Comparison of ENCODE assay signal across 1 cellular context in genomic region chr6:148947621-148948444, GRCh38.
TF ChIP-seq lines count a peak whose summit lies in the region.

No MANE protein-coding gene starts in this region.

TF ChIP-seq in HepG2, 621 proteins besides CTCF, POLR2A, EP300 and RAD21 (continued from another document and continues in another):
- TF ChIP-seq ZNF512B (CRISPR knock-in tag; IDR thresholded peaks at IDR 0.05; ENCODE audit: borderline replicate concordance) (peak; percentile 7; the same call in 1 of the 2 replicates), MTA1 (CRISPR knock-in tag; IDR thresholded peaks at IDR 0.05; ENCODE audit: borderline replicate concordance) (0 out of 2 replicates have a peak, but pooled peaks have one; percentile 49), RXRB (CRISPR knock-in tag; IDR thresholded peaks at IDR 0.05; ENCODE audit: borderline replicate concordance) (peak; percentile 40; the same call in 1 of the 2 replicates), THAP7 (CRISPR knock-in tag; IDR thresholded peaks at IDR 0.05) (peak; percentile 41; the same call in 1 of the 2 replicates), MTERF4 (CRISPR knock-in tag; IDR thresholded peaks at IDR 0.05) (0 out of 2 replicates have a peak, but pooled peaks have one; percentile 47), ZNF337 (CRISPR knock-in tag; IDR thresholded peaks at IDR 0.05; ENCODE audit: borderline replicate concordance, low read depth) (no peak), ZNF503 (CRISPR knock-in tag; IDR thresholded peaks at IDR 0.05) (no peak), TGIF2 (CRISPR knock-in tag; IDR thresholded peaks at IDR 0.05) (no peak), ZNF256 (CRISPR knock-in tag; conservative IDR thresholded peaks at IDR 0.05) (0 out of 2 replicates have a peak, but pooled peaks have one; percentile 58), ZBTB38 (CRISPR knock-in tag; IDR thresholded peaks at IDR 0.05) (no peak), ZNF580 (CRISPR knock-in tag; IDR thresholded peaks at IDR 0.05; ENCODE audit: borderline replicate concordance, low read depth) (0 out of 2 replicates have a peak, but pooled peaks have one; percentile 43), KLF12 (CRISPR knock-in tag; IDR thresholded peaks at IDR 0.05; ENCODE audit: borderline replicate concordance) (0 out of 2 replicates have a peak, but pooled peaks have one; percentile 32), ARNT2 (CRISPR knock-in tag; IDR thresholded peaks at IDR 0.05; ENCODE audit: low read depth) (no peak), SIN3A (IDR thresholded peaks at IDR 0.05; ENCODE audit: borderline replicate concordance, low read depth, low read length) (no peak), DRAP1 (CRISPR knock-in tag; IDR thresholded peaks at IDR 0.05) (no peak), FOXC1 (CRISPR knock-in tag; IDR thresholded peaks at IDR 0.05; ENCODE audit: borderline replicate concordance) (no peak), GTF3A (CRISPR knock-in tag; conservative IDR thresholded peaks at IDR 0.05) (no peak), ZNF264 (CRISPR knock-in tag; IDR thresholded peaks at IDR 0.05) (no peak), ZNF782 (CRISPR knock-in tag; IDR thresholded peaks at IDR 0.05; ENCODE audit: borderline replicate concordance) (no peak; the same call in 1 of the 2 replicates), ZNF672 (CRISPR knock-in tag; IDR thresholded peaks at IDR 0.05) (no peak), ZNF253 (CRISPR knock-in tag; IDR thresholded peaks at IDR 0.05; ENCODE audit: borderline replicate concordance) (no peak), HNF4A (CRISPR knock-in tag; IDR thresholded peaks at IDR 0.05) (peak; percentile 66), ZNF441 (CRISPR knock-in tag; IDR thresholded peaks at IDR 0.05; ENCODE audit: borderline replicate concordance) (peak; percentile 43; the same call in 1 of the 2 replicates), ETV6 (CRISPR knock-in tag; conservative IDR thresholded peaks at IDR 0.05) (no peak), HDAC1 (CRISPR knock-in tag; IDR thresholded peaks at IDR 0.05) (no peak), XRCC5 (optimal IDR thresholded peaks at IDR 0.05; ENCODE audit: low read length) (peak; percentile 95), ZNF598 (CRISPR knock-in tag; IDR thresholded peaks at IDR 0.05; ENCODE audit: borderline replicate concordance) (peak; percentile 79; the same call in 1 of the 2 replicates), HMG20A (CRISPR knock-in tag; IDR thresholded peaks at IDR 0.05; ENCODE audit: borderline replicate concordance) (no peak), SMAD3 (CRISPR knock-in tag; IDR thresholded peaks at IDR 0.05) (peak; percentile 40; the same call in 1 of the 2 replicates), ZNF160 (CRISPR knock-in tag; IDR thresholded peaks at IDR 0.05) (0 out of 2 replicates have a peak, but pooled peaks have one; percentile 48), THAP11 (CRISPR knock-in tag; IDR thresholded peaks at IDR 0.05) (peak; percentile 45; the same call in 1 of the 2 replicates), HDAC2 (CRISPR knock-in tag; IDR thresholded peaks at IDR 0.05) (0 out of 2 replicates have a peak, but pooled peaks have one; percentile 26), KAT8 (CRISPR knock-in tag; IDR thresholded peaks at IDR 0.05) (0 out of 2 replicates have a peak, but pooled peaks have one; percentile 59), MEIS2 (CRISPR knock-in tag; IDR thresholded peaks at IDR 0.05) (0 out of 2 replicates have a peak, but pooled peaks have one; percentile 14), SAFB2 (CRISPR knock-in tag; IDR thresholded peaks at IDR 0.05; ENCODE audit: borderline replicate concordance, low read depth) (no peak), ZBTB33 (CRISPR knock-in tag; IDR thresholded peaks at IDR 0.05) (0 out of 2 replicates have a peak, but pooled peaks have one; percentile 10), GATAD2A (CRISPR knock-in tag; IDR thresholded peaks at IDR 0.05) (peak; percentile 66), ATF1 (CRISPR knock-in tag; IDR thresholded peaks at IDR 0.05) (no peak), ZNF720 (CRISPR knock-in tag; IDR thresholded peaks at IDR 0.05) (no peak), ZNF350 (CRISPR knock-in tag; IDR thresholded peaks at IDR 0.05; ENCODE audit: borderline replicate concordance, low read depth) (peak; percentile 41; the same call in 1 of the 2 replicates), RCOR2 (CRISPR knock-in tag; IDR thresholded peaks at IDR 0.05) (0 out of 2 replicates have a peak, but pooled peaks have one; percentile 36), ZSCAN25 (CRISPR knock-in tag; IDR thresholded peaks at IDR 0.05) (0 out of 2 replicates have a peak, but pooled peaks have one; percentile 39), KLF15 (CRISPR knock-in tag; IDR thresholded peaks at IDR 0.05; ENCODE audit: borderline replicate concordance) (no peak)
- TF ChIP-seq, protein P1, sequence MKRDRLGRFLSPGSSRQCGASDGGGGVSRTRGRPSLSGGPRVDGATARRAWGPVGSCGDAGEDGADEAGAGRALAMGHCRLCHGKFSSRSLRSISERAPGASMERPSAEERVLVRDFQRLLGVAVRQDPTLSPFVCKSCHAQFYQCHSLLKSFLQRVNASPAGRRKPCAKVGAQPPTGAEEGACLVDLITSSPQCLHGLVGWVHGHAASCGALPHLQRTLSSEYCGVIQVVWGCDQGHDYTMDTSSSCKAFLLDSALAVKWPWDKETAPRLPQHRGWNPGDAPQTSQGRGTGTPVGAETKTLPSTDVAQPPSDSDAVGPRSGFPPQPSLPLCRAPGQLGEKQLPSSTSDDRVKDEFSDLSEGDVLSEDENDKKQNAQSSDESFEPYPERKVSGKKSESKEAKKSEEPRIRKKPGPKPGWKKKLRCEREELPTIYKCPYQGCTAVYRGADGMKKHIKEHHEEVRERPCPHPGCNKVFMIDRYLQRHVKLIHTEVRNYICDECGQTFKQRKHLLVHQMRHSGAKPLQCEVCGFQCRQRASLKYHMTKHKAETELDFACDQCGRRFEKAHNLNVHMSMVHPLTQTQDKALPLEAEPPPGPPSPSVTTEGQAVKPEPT (CRISPR knock-in tag; IDR thresholded peaks at IDR 0.05; ENCODE audit: low read depth), result no peak
- TF ChIP-seq, protein P2, sequence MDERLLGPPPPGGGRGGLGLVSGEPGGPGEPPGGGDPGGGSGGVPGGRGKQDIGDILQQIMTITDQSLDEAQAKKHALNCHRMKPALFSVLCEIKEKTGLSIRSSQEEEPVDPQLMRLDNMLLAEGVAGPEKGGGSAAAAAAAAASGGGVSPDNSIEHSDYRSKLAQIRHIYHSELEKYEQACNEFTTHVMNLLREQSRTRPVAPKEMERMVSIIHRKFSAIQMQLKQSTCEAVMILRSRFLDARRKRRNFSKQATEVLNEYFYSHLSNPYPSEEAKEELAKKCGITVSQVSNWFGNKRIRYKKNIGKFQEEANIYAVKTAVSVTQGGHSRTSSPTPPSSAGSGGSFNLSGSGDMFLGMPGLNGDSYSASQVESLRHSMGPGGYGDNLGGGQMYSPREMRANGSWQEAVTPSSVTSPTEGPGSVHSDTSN (CRISPR knock-in tag; IDR thresholded peaks at IDR 0.05), result 0 out of 2 replicates have a peak, but pooled peaks have one; percentile 24
- TF ChIP-seq, protein P3, sequence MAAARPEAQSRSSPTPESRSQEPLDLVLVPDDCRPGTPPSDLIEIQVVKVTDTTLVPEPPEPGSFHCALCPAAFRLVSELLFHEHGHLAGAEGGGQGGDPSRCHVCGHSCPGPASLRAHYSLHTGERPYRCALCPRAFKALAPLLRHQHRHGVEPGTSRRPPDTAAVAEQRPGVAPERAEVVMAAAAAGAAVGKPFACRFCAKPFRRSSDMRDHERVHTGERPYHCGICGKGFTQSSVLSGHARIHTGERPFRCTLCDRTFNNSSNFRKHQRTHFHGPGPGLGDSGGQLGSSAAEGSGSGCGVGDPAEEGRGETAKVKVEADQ (CRISPR knock-in tag; IDR thresholded peaks at IDR 0.05; ENCODE audit: borderline replicate concordance), result no peak
- TF ChIP-seq, protein P4, sequence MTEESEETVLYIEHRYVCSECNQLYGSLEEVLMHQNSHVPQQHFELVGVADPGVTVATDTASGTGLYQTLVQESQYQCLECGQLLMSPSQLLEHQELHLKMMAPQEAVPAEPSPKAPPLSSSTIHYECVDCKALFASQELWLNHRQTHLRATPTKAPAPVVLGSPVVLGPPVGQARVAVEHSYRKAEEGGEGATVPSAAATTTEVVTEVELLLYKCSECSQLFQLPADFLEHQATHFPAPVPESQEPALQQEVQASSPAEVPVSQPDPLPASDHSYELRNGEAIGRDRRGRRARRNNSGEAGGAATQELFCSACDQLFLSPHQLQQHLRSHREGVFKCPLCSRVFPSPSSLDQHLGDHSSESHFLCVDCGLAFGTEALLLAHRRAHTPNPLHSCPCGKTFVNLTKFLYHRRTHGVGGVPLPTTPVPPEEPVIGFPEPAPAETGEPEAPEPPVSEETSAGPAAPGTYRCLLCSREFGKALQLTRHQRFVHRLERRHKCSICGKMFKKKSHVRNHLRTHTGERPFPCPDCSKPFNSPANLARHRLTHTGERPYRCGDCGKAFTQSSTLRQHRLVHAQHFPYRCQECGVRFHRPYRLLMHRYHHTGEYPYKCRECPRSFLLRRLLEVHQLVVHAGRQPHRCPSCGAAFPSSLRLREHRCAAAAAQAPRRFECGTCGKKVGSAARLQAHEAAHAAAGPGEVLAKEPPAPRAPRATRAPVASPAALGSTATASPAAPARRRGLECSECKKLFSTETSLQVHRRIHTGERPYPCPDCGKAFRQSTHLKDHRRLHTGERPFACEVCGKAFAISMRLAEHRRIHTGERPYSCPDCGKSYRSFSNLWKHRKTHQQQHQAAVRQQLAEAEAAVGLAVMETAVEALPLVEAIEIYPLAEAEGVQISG (CRISPR knock-in tag; IDR thresholded peaks at IDR 0.05), result peak; percentile 55
